In genomic region chr7:39624202-39624807, GRCh38 we compare ENCODE assay signal across 8 cellular contexts. TPM values are rescaled to one million over a fixed set of nuclear protein-coding genes. Genes with fewer than 3 reads are reported as not detected.
DNase-seq lines count a peak whose midpoint lies in the region; ATAC-seq, FAIRE-seq and TF ChIP-seq lines count a peak whose summit lies in the region.

No MANE protein-coding gene starts in this region.

- H3K9me2 ChIP-seq in OCI-LY1 (ENCODE audit: low read depth, low read length), result no peaks in the 10 kb centered on the region

- TF ChIP-seq POLR2A in A549 (IDR thresholded peaks at IDR 0.05; ENCODE audit: low read length) (no peak), breast epithelium (IDR thresholded peaks at IDR 0.05) (no peak), right lobe of liver (IDR thresholded peaks at IDR 0.05) (no peak)

- TF ChIP-seq EP300 in A549 (IDR thresholded peaks at IDR 0.05), result no peak

- peak; percentile 20 to 25; a peak in 2 of 5 replicates for TF ChIP-seq RAD21 in A549 (conservative IDR thresholded peaks at IDR 0.05 in 1 of 2, IDR thresholded peaks at IDR 0.05 in 1 of 2)

- FAIRE-seq in A549 (lab: Jason Lieb, UNC), result no peak

- CTCF ChIA-PET in A549 (lab: Yijun Ruan, JAX), result interaction anchor here (0.6 to 3.6 kb wide), 7 partner anchors 15 to 1482 kb away, joined by 3 to 32 read pairs (median 4); no protein-coding TSS in a partner anchor

- POLR2A ChIA-PET in A549 (lab: Yijun Ruan, JAX), result interaction anchor here (0.6 to 2.1 kb wide), 6 partner anchors 16 to 442 kb away, joined by 3 to 17 read pairs (median 5); no protein-coding TSS in a partner anchor

- H4K20me1 ChIP-seq in OCI-LY1 (ENCODE audit: insufficient read depth, low read length), result no peaks in the 10 kb centered on the region

- intact Hi-C loops in breast epithelium (cut with DNase I; ENCODE audit: low total_unique reads), result no loop called here
- intact Hi-C loops in right lobe of liver (cut with DNase I), result no loop called here

- in situ Hi-C loops in GM13976 (cut with MboI; ENCODE audit: low sequenced_read_pairs, unreplicated experiment), result no loop called here

- peaks cover 52% of the 10 kb centered on the region for H3K79me2 ChIP-seq in OCI-LY1 (ENCODE audit: insufficient read depth, low read length)

- no peak for TF ChIP-seq CTCF in A549 (IDR thresholded peaks at IDR 0.05)
- TF ChIP-seq CTCF in GM13976 (IDR thresholded peaks at IDR 0.05; ENCODE audit: borderline replicate concordance, control extremely low read depth, extremely low read depth, insufficient read depth, missing control alignments), result no peak
- TF ChIP-seq CTCF in OCI-LY1 (IDR thresholded peaks at IDR 0.05; ENCODE audit: low read length), result no peak
- TF ChIP-seq CTCF in breast epithelium (IDR thresholded peaks at IDR 0.05), result no peak
- no peak for TF ChIP-seq CTCF in right lobe of liver (IDR thresholded peaks at IDR 0.05)

- H2AFZ ChIP-seq in OCI-LY1 (ENCODE audit: low read length), result no peak overlapping the region

- peak overlapping the region; percentile 91 for H3K9ac ChIP-seq in OCI-LY1 (ENCODE audit: low read length)

- H3K4me2 ChIP-seq in A549 (peak overlapping the region; percentile 90), OCI-LY1 (ENCODE audit: low read length) (peak overlapping the region; percentile 98)

- WGBS in A549 (ENCODE audit: missing lambda C conversion rate), result 3% methylated on average over 11 of the region's 11 CpGs
- WGBS in right lobe of liver (ENCODE audit: insufficient coverage, low coverage, low lambda C conversion rate, missing lambda C conversion rate), result 8% methylated on average over 11 of the region's 11 CpGs
- 17% methylated on average over 11 of the region's 11 CpGs for WGBS in thymus

- H3K9me3 ChIP-seq in A549 (no peaks in the 10 kb centered on the region), OCI-LY1 (ENCODE audit: low read length) (no peaks in the 10 kb centered on the region), breast epithelium (no peaks in the 10 kb centered on the region), right lobe of liver (no peaks in the 10 kb centered on the region), thymus (ENCODE audit: control insufficient read depth) (no peaks in the 10 kb centered on the region)

- DNase-seq in A549 (ENCODE audit: low read depth in 1 of 2, low spot score in 1 of 2) (peak in 1 of 2 experiments; percentile 37), GM13976 (ENCODE audit: low spot score) (peak; percentile 53), breast epithelium (ENCODE audit: low spot score in 2 of 2) (no peak), right lobe of liver (no peak)

- H3K27ac ChIP-seq in A549 (peak overlapping the region; percentile 80 to 99), OCI-LY1 (ENCODE audit: low read depth, low read length, poor library complexity, severe bottlenecking) (no peak overlapping the region), breast epithelium (peak overlapping the region; percentile 95), right lobe of liver (peak overlapping the region; percentile 72 to 84 (median 84)), thymus (ENCODE audit: low read depth) (peak overlapping the region; percentile 92)

- H3K36me3 ChIP-seq in OCI-LY1 (ENCODE audit: insufficient read depth, low read length), result 0 out of 2 replicates have a peak, but pooled peaks cover 5% of the 10 kb centered on the region
- H3K36me3 ChIP-seq in breast epithelium, result no peaks in the 10 kb centered on the region
- H3K36me3 ChIP-seq in right lobe of liver, result no peaks in the 10 kb centered on the region
- H3K36me3 ChIP-seq in thymus (ENCODE audit: control insufficient read depth, insufficient read depth), result no peaks in the 10 kb centered on the region

- H3K27me3 ChIP-seq in OCI-LY1 (ENCODE audit: insufficient read depth, low read length) (no peaks in the 10 kb centered on the region), breast epithelium (no peaks in the 10 kb centered on the region), right lobe of liver (no peaks in the 10 kb centered on the region), thymus (ENCODE audit: control insufficient read depth, insufficient read depth) (no peaks in the 10 kb centered on the region)

- no peaks in the 10 kb centered on the region for H3F3A ChIP-seq in OCI-LY1 (ENCODE audit: insufficient read depth, low read length)

- peak overlapping the region; percentile 77 for H3K4me3 ChIP-seq in A549
- peak overlapping the region; percentile 87 for H3K4me3 ChIP-seq in OCI-LY1 (ENCODE audit: low read depth, low read length, poor library complexity, severe bottlenecking)
- H3K4me3 ChIP-seq in breast epithelium, result peak overlapping the region; percentile 72 to 95 (median 79)
- peak overlapping the region; percentile 79 to 87 (median 87) for H3K4me3 ChIP-seq in right lobe of liver
- H3K4me3 ChIP-seq in thymus (ENCODE audit: low read length), result peak overlapping the region; percentile 98

- ATAC-seq in A549 (no peak), right lobe of liver (no peak), GM19035 (IDR thresholded peaks at IDR 0.05; ENCODE audit: unreplicated experiment) (no peak), HG03342 (IDR thresholded peaks at IDR 0.05; ENCODE audit: unreplicated experiment) (no peak)

- peaks cover 34% of the 10 kb centered on the region for H3K4me1 ChIP-seq in A549
- peaks cover 37% of the 10 kb centered on the region for H3K4me1 ChIP-seq in OCI-LY1 (ENCODE audit: insufficient read depth, low read length, severe bottlenecking)
- H3K4me1 ChIP-seq in breast epithelium, result peaks cover 0 to 18% of the 10 kb centered on the region in 2 donors
- peaks cover 0 to 12% (median 0%) of the 10 kb centered on the region in 4 donors for H3K4me1 ChIP-seq in right lobe of liver
- H3K4me1 ChIP-seq in thymus (ENCODE audit: control insufficient read depth, insufficient read depth, low read length), result peaks cover 11% of the 10 kb centered on the region

TF ChIP-seq in A549, 52 proteins besides CTCF, POLR2A, EP300 and RAD21 (continues in another document):
- TF ChIP-seq ZSCAN20 (CRISPR knock-in tag; IDR thresholded peaks at IDR 0.05), result no peak
- no peak for TF ChIP-seq SREBF2 (IDR thresholded peaks at IDR 0.05)
- TF ChIP-seq HOXA7 (CRISPR knock-in tag; IDR thresholded peaks at IDR 0.05), result no peak
- no peak for TF ChIP-seq POLR2AphosphoS2 (conservative IDR thresholded peaks at IDR 0.05; ENCODE audit: low read length)
- TF ChIP-seq, protein P1, sequence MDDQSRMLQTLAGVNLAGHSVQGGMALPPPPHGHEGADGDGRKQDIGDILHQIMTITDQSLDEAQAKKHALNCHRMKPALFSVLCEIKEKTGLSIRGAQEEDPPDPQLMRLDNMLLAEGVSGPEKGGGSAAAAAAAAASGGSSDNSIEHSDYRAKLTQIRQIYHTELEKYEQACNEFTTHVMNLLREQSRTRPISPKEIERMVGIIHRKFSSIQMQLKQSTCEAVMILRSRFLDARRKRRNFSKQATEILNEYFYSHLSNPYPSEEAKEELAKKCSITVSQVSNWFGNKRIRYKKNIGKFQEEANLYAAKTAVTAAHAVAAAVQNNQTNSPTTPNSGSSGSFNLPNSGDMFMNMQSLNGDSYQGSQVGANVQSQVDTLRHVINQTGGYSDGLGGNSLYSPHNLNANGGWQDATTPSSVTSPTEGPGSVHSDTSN (IDR thresholded peaks at IDR 0.05), result no peak
- TF ChIP-seq CBX2 (IDR thresholded peaks at IDR 0.05; ENCODE audit: borderline replicate concordance, low read depth), result no peak
- no peak for TF ChIP-seq GATA3 (IDR thresholded peaks at IDR 0.05; ENCODE audit: borderline replicate concordance)
- no peak for TF ChIP-seq FOSB (CRISPR knock-in tag; IDR thresholded peaks at IDR 0.05)
- TF ChIP-seq, protein P2, sequence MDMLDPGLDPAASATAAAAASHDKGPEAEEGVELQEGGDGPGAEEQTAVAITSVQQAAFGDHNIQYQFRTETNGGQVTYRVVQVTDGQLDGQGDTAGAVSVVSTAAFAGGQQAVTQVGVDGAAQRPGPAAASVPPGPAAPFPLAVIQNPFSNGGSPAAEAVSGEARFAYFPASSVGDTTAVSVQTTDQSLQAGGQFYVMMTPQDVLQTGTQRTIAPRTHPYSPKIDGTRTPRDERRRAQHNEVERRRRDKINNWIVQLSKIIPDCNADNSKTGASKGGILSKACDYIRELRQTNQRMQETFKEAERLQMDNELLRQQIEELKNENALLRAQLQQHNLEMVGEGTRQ (IDR thresholded peaks at IDR 0.05), result no peak
- TF ChIP-seq TFCP2L1 (CRISPR knock-in tag; IDR thresholded peaks at IDR 0.05), result no peak
- TF ChIP-seq PHF8 (IDR thresholded peaks at IDR 0.05; ENCODE audit: borderline replicate concordance, low read depth), result no peak
- no peak for TF ChIP-seq MAZ (IDR thresholded peaks at IDR 0.05; ENCODE audit: borderline replicate concordance, low read depth, low read length)
- TF ChIP-seq JUNB (IDR thresholded peaks at IDR 0.05), result no peak
- TF ChIP-seq FOXS1 (CRISPR knock-in tag; IDR thresholded peaks at IDR 0.05), result no peak
- no peak for TF ChIP-seq HOXB5 (CRISPR knock-in tag; IDR thresholded peaks at IDR 0.05)
- no peak for TF ChIP-seq ZC3H11A (IDR thresholded peaks at IDR 0.05)
- no peak for TF ChIP-seq BCL3 (IDR thresholded peaks at IDR 0.05)

RNA-seq across cellular contexts. Expression of gene RALA, which starts 0.9 kb away (rescaled TPM):
- polyA plus RNA-seq in A549 (2011; rRNA removed) (19.0 and 30.1 TPM in 2 replicates), A549 (2017; fragmentation: RNase III; extraction: RNeasy Plus Mini Kit Qiagen cat#74134 plus additional on column Dnase treatment) (40.0 to 43.7 TPM (median 42.4 TPM) in 3 replicates), thymus (38.2 TPM)
- polyA plus RNA-seq in A549 (2012; cell fraction: cytosol; rRNA removed), result 8.1 and 9.1 TPM in 2 replicates
- polyA plus RNA-seq in A549 (2012; cell fraction: nucleus; rRNA removed), result 3.8 and 4.4 TPM in 2 replicates
- polyA minus RNA-seq in A549 (2011; rRNA and poly(A)+ RNA removed), result 18.5 and 18.8 TPM in 2 replicates
- total RNA-seq in breast epithelium (10 to 100 TPM; 16.7 to 25.0 (median 18.7) TPM), right lobe of liver (10 to 100 TPM in 5 of 6 experiments, 1 to 10 TPM in 1; 7.5 to 13.8 (median 12.4) TPM)

RNA-seq across cellular contexts. Expression of gene YAE1, which starts 58.1 kb away (rescaled TPM):
- polyA plus RNA-seq in A549 (2011; rRNA removed) (41.7 and 59.1 TPM in 2 replicates), A549 (2017; fragmentation: RNase III; extraction: RNeasy Plus Mini Kit Qiagen cat#74134 plus additional on column Dnase treatment) (61.2 to 66.6 TPM (median 65.2 TPM) in 3 replicates), thymus (34.2 TPM)
- 14.7 and 17.7 TPM in 2 replicates for polyA plus RNA-seq in A549 (2012; cell fraction: cytosol; rRNA removed)
- polyA plus RNA-seq in A549 (2012; cell fraction: nucleus; rRNA removed), result 4.8 and 6.4 TPM in 2 replicates
- polyA minus RNA-seq in A549 (2011; rRNA and poly(A)+ RNA removed), result 23.1 and 31.9 TPM in 2 replicates
- total RNA-seq in breast epithelium (10 to 100 TPM; 14.4 to 34.7 (median 24.6) TPM), right lobe of liver (10 to 100 TPM in 1 of 6 experiments, 1 to 10 TPM in 5; 5.4 to 11.2 (median 7.4) TPM)
